Comparison of ENCODE assay signal across 29 cellular contexts in the genomic region with DNA sequence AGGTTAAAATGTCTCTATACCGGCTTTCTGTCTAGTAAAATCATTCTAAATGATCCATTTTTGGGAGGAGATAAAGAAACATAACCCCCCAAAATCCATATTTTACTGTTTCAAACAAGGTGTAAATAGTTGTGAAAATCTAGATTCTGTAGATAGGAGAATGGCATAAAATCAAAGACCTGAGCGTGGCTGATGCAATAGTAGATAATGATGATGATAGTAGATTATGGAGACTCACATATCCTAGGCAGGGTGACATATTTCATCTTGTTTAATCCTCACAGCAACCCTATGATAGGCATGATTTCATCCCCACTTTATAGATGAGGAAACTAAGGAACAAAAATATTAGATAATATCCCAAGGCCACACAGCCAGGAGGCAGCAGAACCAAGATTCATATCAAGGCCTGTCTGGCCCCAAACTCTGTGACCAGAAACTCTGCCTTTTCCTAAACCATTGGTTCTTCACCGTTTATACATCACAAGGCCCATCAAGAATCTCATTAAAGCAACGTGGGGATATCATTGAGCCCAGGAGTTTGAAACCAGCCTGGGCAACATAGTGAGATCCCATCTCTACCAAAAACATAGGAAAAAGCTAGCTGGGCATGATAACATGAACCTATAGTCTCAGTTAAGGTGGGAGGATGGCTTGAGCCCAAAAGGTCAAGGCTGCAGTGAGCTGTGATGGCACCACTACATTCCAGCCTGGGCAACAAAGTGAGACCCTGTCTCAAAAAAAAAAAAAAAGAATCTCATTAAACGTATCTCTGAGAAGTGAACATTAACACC. TPM values are rescaled to one million over a fixed set of nuclear protein-coding genes. Genes with fewer than 3 reads are reported as not detected.
DNase-seq lines count a peak whose midpoint lies in the region; ATAC-seq and TF ChIP-seq lines count a peak whose summit lies in the region.
"Had no signal": no experiment of that assay in that cellular context is flagged by ENCODE, and none has a peak within 500 bp of the region (broad histone marks: within the 10 kb centered on the region; RNA-seq: fewer than 3 reads in every experiment).

No MANE protein-coding gene starts in this region.

- no peaks in the 10 kb centered on the region for H3K79me2 ChIP-seq in KMS-11 (ENCODE audit: insufficient read depth, low read depth)

- H2AFZ ChIP-seq in KMS-11 (ENCODE audit: low read depth) (peak overlapping the region; percentile 56), mesenchymal stem cell (ENCODE audit: low read depth, low read length) (no peak overlapping the region)

- no peak overlapping the region for H2BK5ac ChIP-seq in mesenchymal stem cell (ENCODE audit: low read depth, low read length, poor library complexity, severe bottlenecking)

- 0 out of 20 replicates have a peak overlapping the region, but pooled peaks of 1 of the 10 experiments have one; percentile 4 for H3K4me3 ChIP-seq in BLaER1 treated with 17β-estradiol and CSF1 and Interleukin-3, amounts not matched to agents 10 nM and 100 nM
- H3K4me3 ChIP-seq in KMS-11 (IDR thresholded peaks at IDR 0.05; ENCODE audit: insufficient read depth, low read depth, low read length) = no peak overlapping the region
- no peak overlapping the region for H3K4me3 ChIP-seq in endodermal cell (ENCODE audit: low read length)
- H3K4me3 ChIP-seq in mucosa of descending colon = no peak overlapping the region
- no peak overlapping the region for H3K4me3 ChIP-seq in mesenchymal stem cell (ENCODE audit: insufficient read depth in 1 of 2, low read depth in 1 of 2, low read length in 2 of 2)

- H3K4me3 Mint-ChIP-seq in WTC11 (no peak overlapping the region), endodermal cell (no peak overlapping the region)
- H3K4me3 Mint-ChIP-seq: CD8-positive, alpha-beta T cell had no signal

- H4K91ac ChIP-seq in mesenchymal stem cell (ENCODE audit: low read length) = no peak overlapping the region

- no peak overlapping the region for H3K14ac ChIP-seq in mesenchymal stem cell (ENCODE audit: low read length in 2 of 2)

- peaks cover 0 to 8% (median 0%) of the 10 kb centered on the region in 11 experiments; a peak in 3 of 22 replicates for H4K20me1 ChIP-seq in BLaER1 treated with 17β-estradiol and CSF1 and Interleukin-3, amounts not matched to agents 10 nM and 100 nM
- H4K20me1 ChIP-seq in KMS-11 (ENCODE audit: insufficient read depth) = no peaks in the 10 kb centered on the region

- intact Hi-C loops in mucosa of descending colon (cut with DNase I, micrococcal nuclease) = no loop called here
- intact Hi-C loops in posterior cingulate gyrus (cut with DNase I) = no loop called here

- no peak overlapping the region for H3K23ac ChIP-seq in mesenchymal stem cell (ENCODE audit: low read length in 2 of 2)

- H3K79me1 ChIP-seq in mesenchymal stem cell (replicated peaks; ENCODE audit: low read length, poor library complexity, severe bottlenecking) = no peaks in the 10 kb centered on the region

- no peaks in the 10 kb centered on the region for H3K36me3 ChIP-seq in BLaER1 treated with 17β-estradiol and CSF1 and Interleukin-3, amounts not matched to agents 10 nM and 100 nM
- H3K36me3 ChIP-seq in KMS-11 (ENCODE audit: insufficient read depth) = no peaks in the 10 kb centered on the region
- no peaks in the 10 kb centered on the region for H3K36me3 ChIP-seq in endodermal cell (ENCODE audit: control insufficient read depth, insufficient read depth, low read length)
- no peaks in the 10 kb centered on the region for H3K36me3 ChIP-seq in mucosa of descending colon (ENCODE audit: low read depth)
- H3K36me3 ChIP-seq in mesenchymal stem cell (ENCODE audit: control insufficient read depth in 1 of 2, insufficient read depth in 2 of 2, low read depth in 1 of 2, low read length in 2 of 2) = no peaks in the 10 kb centered on the region

- H3K18ac ChIP-seq in mesenchymal stem cell (ENCODE audit: low read depth in 1 of 2, low read length in 2 of 2) = no peak overlapping the region

- peak overlapping the region in 7 of 11 experiments; percentile 2 to 67 (median 36); a peak in 10 of 22 replicates for H3K9ac ChIP-seq in BLaER1 treated with 17β-estradiol and CSF1 and Interleukin-3, amounts not matched to agents 10 nM and 100 nM
- peak overlapping the region; percentile 47; the same call in 1 of the 2 replicates for H3K9ac ChIP-seq in KMS-11
- no peak overlapping the region for H3K9ac ChIP-seq in endodermal cell (ENCODE audit: extremely low read depth, low read length, poor library complexity, severe bottlenecking)
- no peak overlapping the region for H3K9ac ChIP-seq in mesenchymal stem cell (ENCODE audit: low read length)

- H3K27ac ChIP-seq in BLaER1 treated with 17β-estradiol and CSF1 and Interleukin-3, amounts not matched to agents 10 nM and 100 nM = peak overlapping the region in 7 of 11 experiments; percentile 6 to 71 (median 45); a peak in 11 of 22 replicates
- peak overlapping the region; percentile 84 for H3K27ac ChIP-seq in KMS-11
- no peak overlapping the region for H3K27ac ChIP-seq in endodermal cell (ENCODE audit: low read depth, low read length)
- no peak overlapping the region for H3K27ac ChIP-seq in mesenchymal stem cell (ENCODE audit: low read length, poor library complexity, severe bottlenecking)
- H3K27ac ChIP-seq: C4-2B had no signal

- no peak overlapping the region for H2AK5ac ChIP-seq in mesenchymal stem cell (ENCODE audit: low read length, severe bottlenecking)

- WGBS in endodermal cell (ENCODE audit: insufficient coverage in 1 of 2, insufficient read length in 1 of 2), 2 experiments = 80 to 96% methylated on average over 1 to 5 of the region's 5 CpGs
- 80% methylated on average over 4 of the region's 5 CpGs for WGBS in mesenchymal stem cell

- DNase-seq in WTC11 (ENCODE audit: low spot score) = no peak
- no peak for DNase-seq in endodermal cell
- DNase-seq in mucosa of descending colon = no peak
- no peak for DNase-seq in posterior cingulate gyrus
- no peak for DNase-seq in AG08396 (ENCODE audit: low spot score)
- DNase-seq in mesenchymal stem cell = no peak
- DNase-seq: AML-193; Caco-2; CD8-positive, alpha-beta T cell; DMS 273 treated with DMSO at 0.1 percent for 48 hours; DMS79; GF-D8; GOT3; HCEC 1CT; MV-4-11; NCI-H1105; NCI-H1436 treated with DMSO at 0.1 percent for 48 hours; NCI-H187 treated with DMSO at 0.1 percent for 48 hours; NCI-H524 treated with DMSO at 0.1 percent for 48 hours; NCI-H774; SHP77 treated with DMSO at 0.1 percent for 48 hours; T-helper 1 cell had no signal

- H4K8ac ChIP-seq in mesenchymal stem cell (ENCODE audit: low read length) = no peak overlapping the region

- H3K4me1 ChIP-seq in BLaER1 treated with 17β-estradiol and CSF1 and Interleukin-3, amounts not matched to agents 10 nM and 100 nM = peaks cover 25 to 71% (median 50%) of the 10 kb centered on the region in 10 experiments
- H3K4me1 ChIP-seq in KMS-11 (ENCODE audit: low read depth, poor library complexity, severe bottlenecking) (peaks cover 28% of the 10 kb centered on the region), endodermal cell (ENCODE audit: control insufficient read depth, insufficient read depth, low read length) (no peaks in the 10 kb centered on the region), mucosa of descending colon (ENCODE audit: low read depth) (no peaks in the 10 kb centered on the region), mesenchymal stem cell (ENCODE audit: control insufficient read depth, insufficient read depth, low read depth, low read length) (no peaks in the 10 kb centered on the region)
- H3K4me1 ChIP-seq: Caco-2 had no signal

- H3K36me3 Mint-ChIP-seq in WTC11 = no peaks in the 10 kb centered on the region
- no peaks in the 10 kb centered on the region for H3K36me3 Mint-ChIP-seq in endodermal cell (ENCODE audit: low read depth)
- H3K36me3 Mint-ChIP-seq: CD8-positive, alpha-beta T cell had no signal

- CTCF ChIA-PET in WTC11 (lab: Charles Lee) = no interaction called here

- H3K4me1 Mint-ChIP-seq in WTC11 = no peaks in the 10 kb centered on the region
- peaks cover 8% of the 10 kb centered on the region for H3K4me1 Mint-ChIP-seq in endodermal cell

- ATAC-seq in WTC11 (no peak), mucosa of descending colon (no peak)
- ATAC-seq: CD8-positive, alpha-beta T cell; Panc1 had no signal

- no peak for TF ChIP-seq CTCF in KMS-11 (conservative IDR thresholded peaks at IDR 0.05; ENCODE audit: low read depth, low read length)
- TF ChIP-seq CTCF in WTC11 (IDR thresholded peaks at IDR 0.05) = no peak
- TF ChIP-seq CTCF in endodermal cell (conservative IDR thresholded peaks at IDR 0.05) = no peak
- no peak for TF ChIP-seq CTCF in mucosa of descending colon (IDR thresholded peaks at IDR 0.05)

- no peak overlapping the region for H3K27ac Mint-ChIP-seq in WTC11
- peak overlapping the region; percentile 44 for H3K27ac Mint-ChIP-seq in endodermal cell
- H3K27ac Mint-ChIP-seq: CD8-positive, alpha-beta T cell had no signal

- H3K4me2 ChIP-seq in BLaER1 treated with 17β-estradiol and CSF1 and Interleukin-3, amounts not matched to agents 10 nM and 100 nM = peak overlapping the region; percentile 73 to 90 (median 80); a peak in 21 of 22 replicates
- H3K4me2 ChIP-seq in KMS-11 = peak overlapping the region; percentile 75
- no peak overlapping the region for H3K4me2 ChIP-seq in mesenchymal stem cell (ENCODE audit: low read length, poor library complexity, severe bottlenecking)

- no peak overlapping the region for H2BK120ac ChIP-seq in mesenchymal stem cell (ENCODE audit: low read depth, low read length)

- no peak overlapping the region for H3K4ac ChIP-seq in mesenchymal stem cell (ENCODE audit: low read depth in 1 of 2, low read length in 2 of 2)

- no peak overlapping the region for H2BK12ac ChIP-seq in mesenchymal stem cell (ENCODE audit: low read length in 2 of 2)

- POLR2A ChIA-PET in WTC11 (lab: Charles Lee) = no interaction called here

- H2BK15ac ChIP-seq in mesenchymal stem cell (ENCODE audit: low read depth, poor library complexity, severe bottlenecking) = no peak overlapping the region

- H3K9me3 ChIP-seq in BLaER1 treated with 17β-estradiol and CSF1 and Interleukin-3, amounts not matched to agents 10 nM and 100 nM (replicated peaks in 1 of 11) = no peaks in the 10 kb centered on the region
- H3K9me3 ChIP-seq in endodermal cell (ENCODE audit: control insufficient read depth, low read length) (no peaks in the 10 kb centered on the region), mucosa of descending colon (no peaks in the 10 kb centered on the region), mesenchymal stem cell (ENCODE audit: control insufficient read depth, low read length) (no peaks in the 10 kb centered on the region)
- H3K9me3 ChIP-seq: Caco-2 had no signal

- H3K9me3 Mint-ChIP-seq in WTC11 (no peaks in the 10 kb centered on the region), endodermal cell (no peaks in the 10 kb centered on the region)
- H3K9me3 Mint-ChIP-seq: CD8-positive, alpha-beta T cell had no signal

- H3K27me3 ChIP-seq in BLaER1 treated with 17β-estradiol and CSF1 and Interleukin-3, amounts not matched to agents 10 nM and 100 nM = no peaks in the 10 kb centered on the region
- H3K27me3 ChIP-seq in KMS-11 (ENCODE audit: insufficient read depth, low read depth) (no peaks in the 10 kb centered on the region), endodermal cell (ENCODE audit: control insufficient read depth, insufficient read depth, low read length, poor library complexity, severe bottlenecking) (no peaks in the 10 kb centered on the region), mesenchymal stem cell (ENCODE audit: control insufficient read depth in 1 of 2, insufficient read depth in 1 of 2, low read length in 2 of 2) (peaks cover 12 to 14% of the 10 kb centered on the region in 2 experiments)

- no peaks in the 10 kb centered on the region for H3K27me3 Mint-ChIP-seq in WTC11 (ENCODE audit: low read depth)
- H3K27me3 Mint-ChIP-seq in endodermal cell (ENCODE audit: insufficient read depth) = peaks cover 2% of the 10 kb centered on the region

RNA-seq across cellular contexts. Expression of gene BPIFB1, which starts 55.6 kb away (rescaled TPM):
- total RNA-seq in WTC11 (2021) (0.09 to 0.11 TPM in 2 of 3 replicates, not detected in the other), endodermal cell (under 1 TPM; 0.24 to 0.26 TPM), mucosa of descending colon (not detected)
- 0.53 TPM for polyA plus RNA-seq in endodermal cell (2013, experiment 1 of 2)
- polyA plus RNA-seq in endodermal cell (2013, experiment 2 of 2) = not detected
- polyA plus RNA-seq in mesenchymal stem cell (2013, experiment 1 of 2) = not detected
- polyA plus RNA-seq in mesenchymal stem cell (2013, experiment 2 of 2) = 0.01 TPM
- total RNA-seq: Caco-2; CD8-positive, alpha-beta T cell; LHCN-M2; MCF 10A had no signal
- polyA plus RNA-seq: AG04450 had no signal

Comparison
In these comparisons a context has a peak if more than half of its experiments do, and no peak if none do; other contexts are left out.
1. H3K27ac ChIP-seq: peak in BLaER1 treated with 17β-estradiol and CSF1 and Interleukin-3, amounts not matched to agents 10 nM and 100 nM (7 of 11) and KMS-11 (single experiment); none in endodermal cell (single experiment) and mesenchymal stem cell (single experiment).
2. H3K9ac ChIP-seq: peak in BLaER1 treated with 17β-estradiol and CSF1 and Interleukin-3, amounts not matched to agents 10 nM and 100 nM (7 of 11) and KMS-11 (single experiment); none in endodermal cell (single experiment) and mesenchymal stem cell (single experiment).